In the genomic region with DNA sequence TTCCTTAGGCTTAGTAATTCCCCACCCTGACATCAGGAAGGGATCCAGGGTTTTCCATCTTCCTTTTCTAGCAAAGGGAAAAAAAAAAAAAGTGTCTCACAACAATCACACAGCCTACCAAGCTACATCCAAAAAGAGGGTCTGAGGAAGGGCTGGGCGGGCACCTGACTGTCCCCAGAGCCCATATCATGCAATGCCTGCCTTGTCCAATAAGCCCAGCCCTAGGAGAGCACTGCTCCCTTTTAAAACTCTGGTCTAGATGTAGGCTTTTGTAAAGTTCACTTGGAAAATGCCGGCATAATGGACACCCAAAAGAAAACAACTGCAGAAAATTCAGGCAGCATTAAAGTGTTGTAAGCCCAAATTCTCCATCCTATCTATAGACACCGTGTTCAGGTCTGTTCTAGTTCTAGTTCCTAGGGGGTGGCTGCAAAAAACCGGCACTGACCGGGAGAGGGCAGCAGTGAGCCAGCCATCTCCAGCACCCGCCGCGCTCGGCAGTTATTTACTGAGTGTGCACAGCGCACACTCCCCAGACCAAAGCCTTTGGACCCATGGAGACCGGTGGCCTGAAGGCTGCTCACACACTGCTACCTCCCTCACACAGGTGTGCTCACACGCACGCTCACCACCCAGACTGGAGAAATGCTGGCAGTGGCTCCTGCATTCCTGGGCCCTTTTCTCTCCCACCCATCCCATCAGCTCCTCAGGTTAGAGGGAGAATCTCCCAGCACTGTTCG, we compare ENCODE assay signal across 8 cellular contexts. TPM values are rescaled to one million over a fixed set of nuclear protein-coding genes. Genes with fewer than 3 reads are reported as not detected.
DNase-seq lines count a peak whose midpoint lies in the region; ATAC-seq and TF ChIP-seq lines count a peak whose summit lies in the region.

No MANE protein-coding gene starts in this region.

- H3K4me3 ChIP-seq in left lung, result no peak overlapping the region

- peaks cover 0 to 28% of the 10 kb centered on the region in 2 donors for H3K36me3 ChIP-seq in left lung

- H3K4me3 Mint-ChIP-seq in activated CD4-positive, alpha-beta T cell treated with anti-CD3 and anti-CD28 coated beads for 36 hours, result no peak overlapping the region

- CTCF ChIA-PET in activated CD4-positive, alpha-beta T cell treated with anti-CD3 and anti-CD28 coated beads for 36 hours (lab: Charles Lee), result interaction anchor here (0.5 to 3.5 kb wide), 21 partner anchors 12 to 452 kb away, joined by 3 to 19 read pairs (median 3); no protein-coding TSS in a partner anchor

- intact Hi-C loops in activated CD4-positive, alpha-beta T cell treated with anti-CD3 and anti-CD28 coated beads for 36 hours (cut with DNase I, micrococcal nuclease), result loop anchor here (1.0 to 10.0 kb wide), 3 partner anchors 49 to 673 kb away; a partner anchor contains a TSS
- intact Hi-C loops in left lung (cut with DNase I), result loop anchor here in 1 of 2 donors (2.0 kb wide), 1 partner anchor 145 kb away; no protein-coding TSS in a partner anchor

- peaks cover 21% of the 10 kb centered on the region for H3K4me1 Mint-ChIP-seq in activated CD4-positive, alpha-beta T cell treated with anti-CD3 and anti-CD28 coated beads for 36 hours

- no peak overlapping the region for H3K27ac Mint-ChIP-seq in activated CD4-positive, alpha-beta T cell treated with anti-CD3 and anti-CD28 coated beads for 36 hours

- peak; percentile 24 for DNase-seq in 8988T
- peak; percentile 73 for DNase-seq in NCI-H460 (ENCODE audit: extremely low read depth, low read depth)
- peak; percentile 92 for DNase-seq in activated CD4-positive, alpha-beta T cell treated with anti-CD3 and anti-CD28 coated beads for 36 hours
- peak; percentile 81 for DNase-seq in cerebellar cortex (ENCODE audit: low spot score)
- DNase-seq in left lung, result peak; percentile 81 to 94
- DNase-seq in stimulated activated CD4-positive, alpha-beta T cell treated with anti-CD3 and anti-CD28 coated beads, Interleukin-4, amount 100 ng/mL, for 24 hours, result peak; percentile 84

- TF ChIP-seq CTCF in left lung (IDR thresholded peaks at IDR 0.05), result peak; percentile 75 to 85

- H3K9me3 Mint-ChIP-seq in activated CD4-positive, alpha-beta T cell treated with anti-CD3 and anti-CD28 coated beads for 36 hours (ENCODE audit: low read depth), result no peaks in the 10 kb centered on the region

- H3K36me3 Mint-ChIP-seq in activated CD4-positive, alpha-beta T cell treated with anti-CD3 and anti-CD28 coated beads for 36 hours (ENCODE audit: low read depth), result no peaks in the 10 kb centered on the region

- H3K4me1 ChIP-seq in left lung, result peaks cover 10 to 15% of the 10 kb centered on the region in 2 donors

- no peaks in the 10 kb centered on the region for H3K27me3 ChIP-seq in left lung

- H3K9me3 ChIP-seq in left lung, result no peaks in the 10 kb centered on the region

- H3K27ac ChIP-seq in left lung, result no peak overlapping the region

- POLR2A ChIA-PET in activated CD4-positive, alpha-beta T cell treated with anti-CD3 and anti-CD28 coated beads for 36 hours (lab: Charles Lee), result no interaction called here

- ATAC-seq in GM18502 (IDR thresholded peaks at IDR 0.05; ENCODE audit: poor library complexity, unreplicated experiment) (peak; percentile 78), HG03139 (IDR thresholded peaks at IDR 0.05; ENCODE audit: unreplicated experiment) (peak; percentile 64), left lung (peak; percentile 92)
- peak; percentile 89 for ATAC-seq in activated CD4-positive, alpha-beta T cell treated with anti-CD3 and anti-CD28 coated beads for 36 hours

- peaks cover 15% of the 10 kb centered on the region for H3K27me3 Mint-ChIP-seq in activated CD4-positive, alpha-beta T cell treated with anti-CD3 and anti-CD28 coated beads for 36 hours

RNA-seq across cellular contexts. Expression of a gene that starts 48.7 kb away (rescaled TPM):
- total RNA-seq in NCI-H460 (2014; rRNA removed; shearing (Covaris generic)), result 2.3 and 3.1 TPM in 2 replicates
- polyA plus RNA-seq in NCI-H460 (2014; cell fraction: nucleus; rRNA removed), result 8.0 and 8.7 TPM in 2 replicates
- under 1 TPM; 0.48 to 0.49 TPM for total RNA-seq in activated CD4-positive, alpha-beta T cell treated with anti-CD3 and anti-CD28 coated beads for 36 hours
- 100 to 1,000 TPM in 1 of 2 donors, 10 to 100 TPM in 1; 62.1 to 124 TPM for total RNA-seq in left lung

Comparison
In these comparisons a context has a peak if more than half of its experiments do, and no peak if none do; other contexts are left out.
1. DNase-seq: peak in every context shown above with its lines; median percentile 92 in activated CD4-positive, alpha-beta T cell treated with anti-CD3 and anti-CD28 coated beads for 36 hours; 88 in left lung; 84 in stimulated activated CD4-positive, alpha-beta T cell treated with anti-CD3 and anti-CD28 coated beads, Interleukin-4, amount 100 ng/mL, for 24 hours; 81 in cerebellar cortex; 73 in NCI-H460; 24 in 8988T.
2. RNA of a gene that starts 48.7 kb away (total RNA-seq): 62.1 to 124 TPM in left lung; 2.3 to 3.1 TPM in NCI-H460 and 0.48 to 0.49 TPM in activated CD4-positive, alpha-beta T cell treated with anti-CD3 and anti-CD28 coated beads for 36 hours; every median in the first group is over 10 times any median in the second.
3. Peak in every context shown above with its lines, with median percentiles within 50 percentile points of each other: ATAC-seq.